Comparison of ENCODE assay signal across 1 cellular context in genomic region chr9:134252084-134252830, GRCh38.
TF ChIP-seq lines count a peak whose summit lies in the region.

No MANE protein-coding gene starts in this region.

TF ChIP-seq in HepG2, 621 proteins besides CTCF, POLR2A, EP300 and RAD21 (continued from another document):
- TF ChIP-seq RERE (CRISPR knock-in tag; IDR thresholded peaks at IDR 0.05; ENCODE audit: low read depth) = no peak
- TF ChIP-seq SRF (IDR thresholded peaks at IDR 0.05; ENCODE audit: low read depth, low read length) = no peak
- no peak for TF ChIP-seq BATF2 (CRISPR knock-in tag; IDR thresholded peaks at IDR 0.05)
- TF ChIP-seq SCMH1 (CRISPR knock-in tag; IDR thresholded peaks at IDR 0.05; ENCODE audit: borderline replicate concordance) = no peak
